Comparison of ENCODE assay signal across 16 cellular contexts in the genomic region with DNA sequence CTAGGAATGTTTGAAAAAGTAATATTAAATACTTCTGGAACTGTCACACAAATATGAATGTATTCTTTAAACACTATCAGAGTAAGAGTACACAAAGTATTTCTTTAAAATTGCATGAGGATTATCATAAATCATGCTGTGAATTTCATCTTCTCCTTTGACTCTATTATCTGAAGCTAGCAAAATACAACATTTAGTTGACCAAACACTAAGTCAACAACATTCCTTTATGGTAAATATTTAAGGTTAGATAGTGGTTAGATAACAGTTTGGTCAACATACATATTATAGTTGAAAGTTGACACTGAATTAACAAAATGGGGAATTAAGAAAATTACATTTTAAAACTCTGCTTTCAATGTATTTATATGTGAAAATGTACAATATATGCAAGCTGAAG.
DNase-seq lines count a peak whose midpoint lies in the region; FAIRE-seq and TF ChIP-seq lines count a peak whose summit lies in the region.
"Had no signal": no experiment of that assay in that cellular context is flagged by ENCODE, and none has a peak within 500 bp of the region (broad histone marks: within the 10 kb centered on the region; RNA-seq: fewer than 3 reads in every experiment).

No MANE protein-coding gene starts in this region.

- H3F3A ChIP-seq in SK-N-SH (replicated peaks; ENCODE audit: insufficient read depth), result peaks cover 7% of the 10 kb centered on the region

- H3K4me2 ChIP-seq in SK-N-SH, result no peak overlapping the region
- H3K4me2 ChIP-seq: BLaER1 treated with 17β-estradiol and CSF1 and Interleukin-3, amounts not matched to agents 10 nM and 100 nM had no signal

- H3K27me3 ChIP-seq in SK-N-SH (ENCODE audit: insufficient read depth), result no peaks in the 10 kb centered on the region
- no peaks in the 10 kb centered on the region for H3K27me3 ChIP-seq in small intestine (ENCODE audit: control insufficient read depth in 2 of 2, insufficient read depth in 2 of 2, low read length in 2 of 2)
- H3K27me3 ChIP-seq: BLaER1 treated with 17β-estradiol and CSF1 and Interleukin-3, amounts not matched to agents 10 nM and 100 nM had no signal

- no peak for TF ChIP-seq CTCF in SK-N-SH (IDR thresholded peaks at IDR 0.05)
- TF ChIP-seq CTCF in kidney (IDR thresholded peaks at IDR 0.05; ENCODE audit: borderline replicate concordance, extremely low read depth, insufficient read depth), result no peak

- peaks cover 0 to 21% of the 10 kb centered on the region in 2 experiments for H3K36me3 ChIP-seq in SK-N-SH (replicated peaks in 1 of 2; ENCODE audit: control insufficient read depth in 1 of 2, insufficient read depth in 2 of 2, low read length in 1 of 2)
- peaks cover 2 to 27% of the 10 kb centered on the region in 2 donors for H3K36me3 ChIP-seq in kidney (ENCODE audit: control insufficient read depth in 1 of 2, insufficient read depth in 2 of 2, low read length in 2 of 2)
- peaks cover 0 to 6% of the 10 kb centered on the region in 2 donors for H3K36me3 ChIP-seq in small intestine (ENCODE audit: control insufficient read depth in 2 of 2, insufficient read depth in 2 of 2, low read length in 2 of 2)
- H3K36me3 ChIP-seq: BLaER1 treated with 17β-estradiol and CSF1 and Interleukin-3, amounts not matched to agents 10 nM and 100 nM had no signal

- FAIRE-seq in kidney (lab: Jason Lieb, UNC) (peak; percentile 25), small intestine (lab: Jason Lieb, UNC) (peak; percentile 47), GM12892 (lab: Jason Lieb, UNC) (no peak)
- FAIRE-seq: GM12891, H1 had no signal

- CTCF ChIA-PET in SK-N-SH (lab: Yijun Ruan, JAX), result interaction anchor here (1.2 to 3.0 kb wide), 4 partner anchors 9 to 133 kb away, joined by 3 to 12 read pairs (median 4); no protein-coding TSS in a partner anchor

- no peak overlapping the region for H2AFZ ChIP-seq in SK-N-SH (ENCODE audit: low read depth)

- H3K79me2 ChIP-seq in SK-N-SH (ENCODE audit: insufficient read depth), result no peaks in the 10 kb centered on the region

- TF ChIP-seq EP300 in SK-N-SH (IDR thresholded peaks at IDR 0.05; ENCODE audit: borderline replicate concordance in 1 of 2, low read depth in 1 of 2, low read length in 1 of 2), result no peak

- H3K4me3 ChIP-seq in SK-N-SH (ENCODE audit: low read depth in 2 of 2, low read length in 1 of 2) (no peak overlapping the region), kidney (ENCODE audit: low read length in 2 of 2) (no peak overlapping the region), small intestine (ENCODE audit: low read depth in 1 of 2, low read length in 2 of 2) (no peak overlapping the region)
- H3K4me3 ChIP-seq: BLaER1 treated with 17β-estradiol and CSF1 and Interleukin-3, amounts not matched to agents 10 nM and 100 nM; HAP-1 had no signal

- H3K4me1 ChIP-seq in SK-N-SH (ENCODE audit: control insufficient read depth in 1 of 2, insufficient read depth in 2 of 2, low read depth in 1 of 2, low read length in 1 of 2), result peaks cover 3 to 29% of the 10 kb centered on the region in 2 experiments; a peak in 3 of 4 replicates
- H3K4me1 ChIP-seq in kidney (ENCODE audit: control insufficient read depth in 1 of 2, insufficient read depth in 1 of 2, low read depth in 1 of 2, low read length in 2 of 2), result peaks cover 0 to 17% of the 10 kb centered on the region in 2 donors
- no peaks in the 10 kb centered on the region for H3K4me1 ChIP-seq in small intestine (ENCODE audit: control insufficient read depth in 2 of 2, insufficient read depth in 1 of 2, low read depth in 1 of 2, low read length in 1 of 2)
- H3K4me1 ChIP-seq: BLaER1 treated with 17β-estradiol and CSF1 and Interleukin-3, amounts not matched to agents 10 nM and 100 nM; HAP-1 had no signal

- POLR2A ChIA-PET in SK-N-SH (lab: Yijun Ruan, JAX), result no interaction called here

- no peaks in the 10 kb centered on the region for H3K9me2 ChIP-seq in SK-N-SH

- H3K27ac ChIP-seq in SK-N-SH (ENCODE audit: low read depth in 2 of 2, low read length in 1 of 2) (peak overlapping the region; percentile 64 to 73; a peak in 2 of 4 replicates), kidney (ENCODE audit: low read depth in 2 of 2, low read length in 2 of 2) (no peak overlapping the region), small intestine (ENCODE audit: low read depth in 1 of 2, low read length in 1 of 2) (no peak overlapping the region)
- H3K27ac ChIP-seq: BLaER1 treated with 17β-estradiol and CSF1 and Interleukin-3, amounts not matched to agents 10 nM and 100 nM had no signal

- intact Hi-C loops in kidney (cut with DNase I), result no loop called here

- DNase-seq in SIG-M5 treated with dmso at 0.1 percent for 504 hours (lab: John Stamatoyannopoulos, UW; ENCODE audit: unreplicated experiment), result peak; percentile 6
- no peak for DNase-seq in SIG-M5 (lab: John Stamatoyannopoulos, UW)
- no peak for DNase-seq in SK-N-SH
- no peak for DNase-seq in kidney
- no peak for DNase-seq in small intestine
- DNase-seq in activated CD4-positive, alpha-beta T cell treated with anti-CD3 and anti-CD28 coated beads, Interleukin-2, amount 50 U/mL, for 1 hour, result no peak
- no peak for DNase-seq in NCI-H345 treated with DMSO at 0.1 percent for 48 hours (lab: John Stamatoyannopoulos, UW; ENCODE audit: unreplicated experiment)
- no peak for DNase-seq in GM12892 (ENCODE audit: insufficient read length)
- DNase-seq: 8988T; ACHN; CD4-positive, CD25-positive, alpha-beta regulatory T cell; DMS79 had no signal

- H4K20me1 ChIP-seq in SK-N-SH (ENCODE audit: insufficient read depth), result no peaks in the 10 kb centered on the region
- H4K20me1 ChIP-seq: BLaER1 treated with 17β-estradiol and CSF1 and Interleukin-3, amounts not matched to agents 10 nM and 100 nM had no signal

- TF ChIP-seq RAD21 in SK-N-SH (IDR thresholded peaks at IDR 0.05; ENCODE audit: low read length), result no peak

- no peak overlapping the region for H3K9ac ChIP-seq in SK-N-SH
- H3K9ac ChIP-seq in kidney (ENCODE audit: low read length in 2 of 2), result no peak overlapping the region
- H3K9ac ChIP-seq: BLaER1 treated with 17β-estradiol and CSF1 and Interleukin-3, amounts not matched to agents 10 nM and 100 nM had no signal

- no peak for TF ChIP-seq POLR2A in GM12892 (IDR thresholded peaks at IDR 0.05; ENCODE audit: low read depth, low read length)

- no peaks in the 10 kb centered on the region for H3K9me3 ChIP-seq in SK-N-SH
- H3K9me3 ChIP-seq in kidney (ENCODE audit: control insufficient read depth in 1 of 2, low read length in 2 of 2), result no peaks in the 10 kb centered on the region
- no peaks in the 10 kb centered on the region for H3K9me3 ChIP-seq in small intestine (ENCODE audit: control insufficient read depth, low read depth)
- H3K9me3 ChIP-seq: BLaER1 treated with 17β-estradiol and CSF1 and Interleukin-3, amounts not matched to agents 10 nM and 100 nM; HAP-1 had no signal

TF ChIP-seq in SK-N-SH, 30 proteins besides CTCF, POLR2A, EP300 and RAD21:
- TF ChIP-seq, protein P1, sequence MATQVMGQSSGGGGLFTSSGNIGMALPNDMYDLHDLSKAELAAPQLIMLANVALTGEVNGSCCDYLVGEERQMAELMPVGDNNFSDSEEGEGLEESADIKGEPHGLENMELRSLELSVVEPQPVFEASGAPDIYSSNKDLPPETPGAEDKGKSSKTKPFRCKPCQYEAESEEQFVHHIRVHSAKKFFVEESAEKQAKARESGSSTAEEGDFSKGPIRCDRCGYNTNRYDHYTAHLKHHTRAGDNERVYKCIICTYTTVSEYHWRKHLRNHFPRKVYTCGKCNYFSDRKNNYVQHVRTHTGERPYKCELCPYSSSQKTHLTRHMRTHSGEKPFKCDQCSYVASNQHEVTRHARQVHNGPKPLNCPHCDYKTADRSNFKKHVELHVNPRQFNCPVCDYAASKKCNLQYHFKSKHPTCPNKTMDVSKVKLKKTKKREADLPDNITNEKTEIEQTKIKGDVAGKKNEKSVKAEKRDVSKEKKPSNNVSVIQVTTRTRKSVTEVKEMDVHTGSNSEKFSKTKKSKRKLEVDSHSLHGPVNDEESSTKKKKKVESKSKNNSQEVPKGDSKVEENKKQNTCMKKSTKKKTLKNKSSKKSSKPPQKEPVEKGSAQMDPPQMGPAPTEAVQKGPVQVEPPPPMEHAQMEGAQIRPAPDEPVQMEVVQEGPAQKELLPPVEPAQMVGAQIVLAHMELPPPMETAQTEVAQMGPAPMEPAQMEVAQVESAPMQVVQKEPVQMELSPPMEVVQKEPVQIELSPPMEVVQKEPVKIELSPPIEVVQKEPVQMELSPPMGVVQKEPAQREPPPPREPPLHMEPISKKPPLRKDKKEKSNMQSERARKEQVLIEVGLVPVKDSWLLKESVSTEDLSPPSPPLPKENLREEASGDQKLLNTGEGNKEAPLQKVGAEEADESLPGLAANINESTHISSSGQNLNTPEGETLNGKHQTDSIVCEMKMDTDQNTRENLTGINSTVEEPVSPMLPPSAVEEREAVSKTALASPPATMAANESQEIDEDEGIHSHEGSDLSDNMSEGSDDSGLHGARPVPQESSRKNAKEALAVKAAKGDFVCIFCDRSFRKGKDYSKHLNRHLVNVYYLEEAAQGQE (IDR thresholded peaks at IDR 0.05; ENCODE audit: low read depth, low read length), result no peak
- TF ChIP-seq GATA2 (CRISPR knock-in tag; IDR thresholded peaks at IDR 0.05), result no peak
- TF ChIP-seq, protein P2, sequence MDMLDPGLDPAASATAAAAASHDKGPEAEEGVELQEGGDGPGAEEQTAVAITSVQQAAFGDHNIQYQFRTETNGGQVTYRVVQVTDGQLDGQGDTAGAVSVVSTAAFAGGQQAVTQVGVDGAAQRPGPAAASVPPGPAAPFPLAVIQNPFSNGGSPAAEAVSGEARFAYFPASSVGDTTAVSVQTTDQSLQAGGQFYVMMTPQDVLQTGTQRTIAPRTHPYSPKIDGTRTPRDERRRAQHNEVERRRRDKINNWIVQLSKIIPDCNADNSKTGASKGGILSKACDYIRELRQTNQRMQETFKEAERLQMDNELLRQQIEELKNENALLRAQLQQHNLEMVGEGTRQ (IDR thresholded peaks at IDR 0.05; ENCODE audit: borderline replicate concordance, low read depth, low read length), result no peak

Comparison
In these comparisons a context has a peak if more than half of its experiments do, and no peak if none do; other contexts are left out.
1. H3K27ac ChIP-seq: peak in SK-N-SH (2 of 2); none in kidney (0 of 2) and small intestine (0 of 2).